Comparison of ENCODE assay signal across 8 cellular contexts in genomic region chr16:13919683-13920509, GRCh38. TPM values are rescaled to one million over a fixed set of nuclear protein-coding genes. Genes with fewer than 3 reads are reported as not detected.
A peak's percentile ranks its signal among the peaks of the same experiment; 100 is the strongest.
DNase-seq lines count a peak whose midpoint lies in the region; ATAC-seq and TF ChIP-seq lines count a peak whose summit lies in the region.

Gene ERCC4 (plus strand): TSS chr16:13920154. CDS start chr16:13920166, 12 bp downstream.

- TF ChIP-seq CTCF in PC-3 (conservative IDR thresholded peaks at IDR 0.05; ENCODE audit: low read depth, low read length), result peak; percentile 70
- TF ChIP-seq CTCF in epithelial cell of proximal tubule (conservative IDR thresholded peaks at IDR 0.05; ENCODE audit: low read depth, low read length), result peak; percentile 94

- H3K27ac ChIP-seq in PC-3 (ENCODE audit: low read length), result no peak within 1 kb of the TSS

- no TSS peak for BruUV-seq in PC-3 (replicated peaks; lab: Mats Ljungman, UMichigan)

- peak; percentile 98 for DNase-seq in DMS79 (lab: John Stamatoyannopoulos, UW)
- DNase-seq in Jurkat, Clone E6-1 (ENCODE audit: low read depth, low spot score), result peak; percentile 98
- peak; percentile 98 for DNase-seq in PC-3
- peak; percentile 97 for DNase-seq in activated T-cell treated with anti-CD3 and anti-CD28 coated beads for 48 hours (ENCODE audit: low read depth)
- peak; percentile 81 for DNase-seq in epithelial cell of proximal tubule (ENCODE audit: low read depth)
- DNase-seq in mucosa of gallbladder (ENCODE audit: low spot score), result peak; percentile 100
- peak; percentile 93 to 95 for DNase-seq in stimulated activated CD8-positive, alpha-beta memory T cell treated with anti-CD3 and anti-CD28 coated beads, Interleukin-4, amount 100 ng/mL, for 4 hours (ENCODE audit: low read depth in 2 of 2, low spot score in 1 of 2)

- no peaks in the 10 kb centered on the region for H3K9me3 ChIP-seq in PC-3 (ENCODE audit: low read length)

- H3K9ac ChIP-seq in PC-3 (ENCODE audit: low read length), result peak within 1 kb of the TSS; percentile 99

- no peaks in the 10 kb centered on the region for H3K36me3 ChIP-seq in PC-3 (ENCODE audit: low read depth, low read length)

- H3K27me3 ChIP-seq in PC-3 (ENCODE audit: low read length), result no peaks in the 10 kb centered on the region

- H2AFZ ChIP-seq in PC-3 (ENCODE audit: low read length), result peak within 1 kb of the TSS; percentile 97

- POLR2A ChIA-PET in PC-3 (lab: Charles Lee; ENCODE audit: unreplicated experiment), result interaction anchor here (0.7 kb wide), 1 partner anchor 355 kb away, joined by 5 read pairs; no protein-coding TSS in a partner anchor

- peak within 1 kb of the TSS; percentile 97 for H3K4me2 ChIP-seq in PC-3 (ENCODE audit: low read length)

- peak; percentile 96 for ATAC-seq in GM21619 (IDR thresholded peaks at IDR 0.05; ENCODE audit: unreplicated experiment)
- ATAC-seq in PC-3, result peak; percentile 99

- H3K4me3 ChIP-seq in Jurkat, Clone E6-1 (ENCODE audit: low read length), result peak within 1 kb of the TSS; percentile 77
- H3K4me3 ChIP-seq in PC-3 (ENCODE audit: low read length) (peak within 1 kb of the TSS; percentile 99), epithelial cell of proximal tubule (ENCODE audit: low read depth, low read length) (peak within 1 kb of the TSS; percentile 96)

- CTCF ChIA-PET in PC-3 (lab: Charles Lee), result interaction anchor here (0.5 to 1.2 kb wide), 8 partner anchors 15 to 744 kb away, joined by 3 to 11 read pairs (median 3); no protein-coding TSS in a partner anchor

- intact Hi-C loops in PC-3 (cut with micrococcal nuclease), result loop anchor here (2.0 to 10.0 kb wide), 6 partner anchors 53 to 327 kb away; partner anchors contain the start of gene MRTFB

- no peaks in the 10 kb centered on the region for H3K9me2 ChIP-seq in PC-3 (replicated peaks; ENCODE audit: low read length)

- no peaks in the 10 kb centered on the region for H4K20me1 ChIP-seq in PC-3 (ENCODE audit: low read length)

- no peaks in the 10 kb centered on the region for H3F3A ChIP-seq in PC-3 (ENCODE audit: low read length, unreplicated experiment)

- H3K4me1 ChIP-seq in PC-3 (ENCODE audit: insufficient read depth, low read length), result peaks cover 10% of the 10 kb centered on the region; the same call in 1 of the 2 replicates

- peaks cover 10% of the 10 kb centered on the region for H3K79me2 ChIP-seq in PC-3 (ENCODE audit: low read length)

RNA-seq across cellular contexts. Expression of gene ERCC4, which starts in this region (rescaled TPM):
- polyA plus RNA-seq in Jurkat, Clone E6-1 (2012; ENCODE audit: insufficient read depth, insufficient read length), result 7.4 TPM
- total RNA-seq in PC-3 (2014; rRNA removed) (3.2 and 4.9 TPM in 2 replicates), epithelial cell of proximal tubule (6.5 and 14.2 TPM in 2 replicates), mucosa of gallbladder (11.9 TPM)
